8 cellular contexts compared by ENCODE assay signal in the genomic region with DNA sequence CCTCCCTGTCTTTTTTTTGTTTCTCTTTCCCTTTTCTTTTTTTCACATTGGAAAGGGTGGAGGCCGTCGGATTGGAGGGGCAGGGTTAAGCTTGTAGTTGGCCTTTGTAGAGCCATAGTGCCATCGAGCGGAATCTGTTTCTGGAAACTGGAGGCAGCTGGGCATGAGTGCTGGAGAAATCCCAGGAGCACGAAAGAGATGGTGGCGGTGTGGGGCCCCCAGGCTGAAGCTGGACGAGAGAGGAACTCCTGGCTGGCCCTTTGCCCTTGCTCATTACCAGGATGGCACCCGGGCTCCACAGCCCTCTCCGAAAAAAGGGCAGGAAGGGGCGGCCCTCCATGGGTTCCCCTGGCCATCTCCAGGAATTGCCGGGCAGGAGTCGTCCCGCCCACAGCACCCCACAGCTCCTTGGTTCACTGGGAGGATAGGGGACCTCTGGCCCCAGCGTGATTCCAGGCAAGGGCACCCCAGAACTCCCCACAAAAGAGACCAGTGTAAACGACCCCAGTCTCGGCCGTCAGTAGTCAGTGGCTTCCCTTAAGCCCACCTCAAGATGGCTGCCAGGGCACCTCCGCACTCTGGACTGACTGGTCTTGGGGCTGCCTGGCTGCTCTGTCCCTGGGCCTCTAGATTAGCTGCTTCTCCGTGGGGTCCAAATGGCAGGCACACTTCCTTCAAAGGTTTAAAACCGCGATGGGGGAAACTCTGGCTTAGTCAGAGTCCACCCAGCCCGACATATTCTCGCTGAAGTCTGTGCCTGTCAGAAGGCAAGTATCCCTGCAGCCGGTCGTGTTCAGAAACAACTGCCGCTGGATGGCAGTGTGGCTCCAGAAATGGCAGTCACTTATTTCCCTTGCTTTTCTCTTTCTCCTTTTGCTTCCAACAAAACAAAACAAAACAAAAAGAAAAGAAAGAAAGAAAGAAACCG.
DNase-seq lines count a peak whose midpoint lies in the region; ATAC-seq and TF ChIP-seq lines count a peak whose summit lies in the region.

No MANE protein-coding gene starts in this region.

- H3K4me1 Mint-ChIP-seq in activated naive CD8-positive, alpha-beta T cell treated with anti-CD3 and anti-CD28 coated beads, Interleukin-2, amount 10 ng/mL, durations not matched to agents 7 days and 5 days = peaks cover 30% of the 10 kb centered on the region
- H3K4me1 Mint-ChIP-seq in progenitor cell of endocrine pancreas (ENCODE audit: low read depth) = peaks cover 1% of the 10 kb centered on the region

- peaks cover 15% of the 10 kb centered on the region for H3K36me3 Mint-ChIP-seq in activated naive CD8-positive, alpha-beta T cell treated with anti-CD3 and anti-CD28 coated beads, Interleukin-2, amount 10 ng/mL, durations not matched to agents 7 days and 5 days
- H3K36me3 Mint-ChIP-seq in progenitor cell of endocrine pancreas (ENCODE audit: insufficient read depth) = peaks cover 12% of the 10 kb centered on the region

- H3K27ac Mint-ChIP-seq in activated naive CD8-positive, alpha-beta T cell treated with anti-CD3 and anti-CD28 coated beads, Interleukin-2, amount 10 ng/mL, durations not matched to agents 7 days and 5 days = peak overlapping the region; percentile 56
- no peak overlapping the region for H3K27ac Mint-ChIP-seq in progenitor cell of endocrine pancreas

- TF ChIP-seq CTCF in progenitor cell of endocrine pancreas (IDR thresholded peaks at IDR 0.05; ENCODE audit: unreplicated experiment) = peak; percentile 50

- intact Hi-C loops in Right ventricle myocardium inferior (cut with DNase I) = no loop called here

- peak; percentile 45 for ATAC-seq in HG02885 (IDR thresholded peaks at IDR 0.05; ENCODE audit: poor library complexity, unreplicated experiment)
- ATAC-seq in activated naive CD8-positive, alpha-beta T cell treated with anti-CD3 and anti-CD28 coated beads, Interleukin-2, amount 10 ng/mL, durations not matched to agents 7 days and 5 days (ENCODE audit: low read depth) = no peak
- peak; percentile 57 for ATAC-seq in Right ventricle myocardium inferior
- no peak for ATAC-seq in HG02981 (IDR thresholded peaks at IDR 0.05; ENCODE audit: unreplicated experiment)

- POLR2A ChIA-PET in activated naive CD8-positive, alpha-beta T cell treated with anti-CD3 and anti-CD28 coated beads, Interleukin-2, amount 10 ng/mL, durations not matched to agents 7 days and 5 days (lab: Charles Lee) = no interaction called here

- no peaks in the 10 kb centered on the region for H3K9me3 Mint-ChIP-seq in activated naive CD8-positive, alpha-beta T cell treated with anti-CD3 and anti-CD28 coated beads, Interleukin-2, amount 10 ng/mL, durations not matched to agents 7 days and 5 days
- peaks cover 11% of the 10 kb centered on the region for H3K9me3 Mint-ChIP-seq in progenitor cell of endocrine pancreas (ENCODE audit: low read depth)

- DNase-seq in CD1c-positive myeloid dendritic cell (ENCODE audit: extremely low spot score) (peak; percentile 38), SHP77 (lab: John Stamatoyannopoulos, UW) (peak; percentile 67 to 79), Right ventricle myocardium inferior (ENCODE audit: missing footprints) (no peak), progenitor cell of endocrine pancreas (ENCODE audit: low spot score, unreplicated experiment) (peak; percentile 25), NCI-H226 (no peak)
- peak; percentile 55 for DNase-seq in activated naive CD8-positive, alpha-beta T cell treated with anti-CD3 and anti-CD28 coated beads, Interleukin-2, amount 10 ng/mL, durations not matched to agents 7 days and 5 days

- no peaks in the 10 kb centered on the region for H3K27me3 Mint-ChIP-seq in activated naive CD8-positive, alpha-beta T cell treated with anti-CD3 and anti-CD28 coated beads, Interleukin-2, amount 10 ng/mL, durations not matched to agents 7 days and 5 days
- H3K27me3 Mint-ChIP-seq in progenitor cell of endocrine pancreas = no peaks in the 10 kb centered on the region

- H3K4me3 Mint-ChIP-seq in activated naive CD8-positive, alpha-beta T cell treated with anti-CD3 and anti-CD28 coated beads, Interleukin-2, amount 10 ng/mL, durations not matched to agents 7 days and 5 days = no peak overlapping the region
- no peak overlapping the region for H3K4me3 Mint-ChIP-seq in progenitor cell of endocrine pancreas (ENCODE audit: low read depth)

Comparison
In these comparisons a context has a peak if more than half of its experiments do, and no peak if none do; other contexts are left out.
1. DNase-seq: peak in CD1c-positive myeloid dendritic cell (single experiment), SHP77 (2 of 2), activated naive CD8-positive, alpha-beta T cell treated with anti-CD3 and anti-CD28 coated beads, Interleukin-2, amount 10 ng/mL, durations not matched to agents 7 days and 5 days (single experiment) and progenitor cell of endocrine pancreas (single experiment); none in Right ventricle myocardium inferior (single experiment) and NCI-H226 (single experiment).
2. ATAC-seq: peak in HG02885 (single experiment) and Right ventricle myocardium inferior (single experiment); none in activated naive CD8-positive, alpha-beta T cell treated with anti-CD3 and anti-CD28 coated beads, Interleukin-2, amount 10 ng/mL, durations not matched to agents 7 days and 5 days (single experiment) and HG02981 (single experiment).